1 cellular context compared by ENCODE assay signal in the genomic region with DNA sequence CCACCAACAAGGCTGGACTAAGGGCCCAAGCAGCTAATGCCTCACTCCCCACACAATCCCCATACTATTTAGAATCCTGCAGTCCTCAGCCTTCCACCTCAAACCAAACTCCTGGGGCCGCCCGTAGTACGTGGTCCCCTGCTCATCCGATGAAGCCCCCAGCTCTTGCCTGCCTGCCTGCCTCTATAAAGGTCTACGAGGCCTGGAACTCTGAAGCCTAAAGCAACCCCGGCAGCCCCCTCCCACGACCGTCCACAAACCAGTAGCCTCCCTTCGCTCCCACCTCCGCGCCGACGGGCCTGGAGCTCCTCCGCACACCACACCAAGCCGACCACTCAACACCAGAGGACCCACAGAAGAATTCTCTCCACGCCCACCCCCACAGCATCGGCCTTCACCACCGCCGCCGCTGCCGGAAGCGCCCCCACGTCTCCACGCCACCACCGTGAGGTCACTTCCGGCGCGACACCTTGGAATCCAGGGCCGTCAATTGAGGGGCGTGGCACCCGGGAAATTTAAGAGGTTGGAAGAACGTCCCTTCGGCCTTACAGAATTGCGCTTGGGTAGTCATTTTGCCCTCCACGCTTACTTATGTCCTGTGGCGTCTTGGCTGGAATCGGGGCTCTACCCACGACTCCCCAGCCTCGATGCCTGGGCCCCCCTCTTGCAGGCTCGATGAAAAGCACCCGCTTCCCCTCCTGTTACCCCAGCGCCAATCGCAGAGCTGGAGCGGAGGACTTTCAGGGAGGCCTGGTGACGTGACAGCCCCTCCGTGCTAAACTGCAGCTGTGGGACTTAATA.
TF ChIP-seq lines count a peak whose summit lies in the region.

A gene with protein sequence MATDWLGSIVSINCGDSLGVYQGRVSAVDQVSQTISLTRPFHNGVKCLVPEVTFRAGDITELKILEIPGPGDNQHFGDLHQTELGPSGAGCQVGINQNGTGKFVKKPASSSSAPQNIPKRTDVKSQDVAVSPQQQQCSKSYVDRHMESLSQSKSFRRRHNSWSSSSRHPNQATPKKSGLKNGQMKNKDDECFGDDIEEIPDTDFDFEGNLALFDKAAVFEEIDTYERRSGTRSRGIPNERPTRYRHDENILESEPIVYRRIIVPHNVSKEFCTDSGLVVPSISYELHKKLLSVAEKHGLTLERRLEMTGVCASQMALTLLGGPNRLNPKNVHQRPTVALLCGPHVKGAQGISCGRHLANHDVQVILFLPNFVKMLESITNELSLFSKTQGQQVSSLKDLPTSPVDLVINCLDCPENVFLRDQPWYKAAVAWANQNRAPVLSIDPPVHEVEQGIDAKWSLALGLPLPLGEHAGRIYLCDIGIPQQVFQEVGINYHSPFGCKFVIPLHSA (minus strand): TSS at position 428 of the 801 bp plus-strand sequence. CDS start 20,900 bp downstream, outside the sequence.

TF ChIP-seq in H1, 55 proteins besides CTCF, POLR2A, EP300 and RAD21 (continued from another document):
- peak; percentile 64; the same call in 1 of the 2 replicates for TF ChIP-seq TBP (IDR thresholded peaks at IDR 0.05; ENCODE audit: low read depth, low read length)
- no peak for TF ChIP-seq CHD1 (IDR thresholded peaks at IDR 0.05; ENCODE audit: low read depth, low read length)
- TF ChIP-seq, protein P1, sequence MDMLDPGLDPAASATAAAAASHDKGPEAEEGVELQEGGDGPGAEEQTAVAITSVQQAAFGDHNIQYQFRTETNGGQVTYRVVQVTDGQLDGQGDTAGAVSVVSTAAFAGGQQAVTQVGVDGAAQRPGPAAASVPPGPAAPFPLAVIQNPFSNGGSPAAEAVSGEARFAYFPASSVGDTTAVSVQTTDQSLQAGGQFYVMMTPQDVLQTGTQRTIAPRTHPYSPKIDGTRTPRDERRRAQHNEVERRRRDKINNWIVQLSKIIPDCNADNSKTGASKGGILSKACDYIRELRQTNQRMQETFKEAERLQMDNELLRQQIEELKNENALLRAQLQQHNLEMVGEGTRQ (IDR thresholded peaks at IDR 0.05; ENCODE audit: low read length): no peak
